ENCODE assay signal across 14 cellular contexts in the genomic region with DNA sequence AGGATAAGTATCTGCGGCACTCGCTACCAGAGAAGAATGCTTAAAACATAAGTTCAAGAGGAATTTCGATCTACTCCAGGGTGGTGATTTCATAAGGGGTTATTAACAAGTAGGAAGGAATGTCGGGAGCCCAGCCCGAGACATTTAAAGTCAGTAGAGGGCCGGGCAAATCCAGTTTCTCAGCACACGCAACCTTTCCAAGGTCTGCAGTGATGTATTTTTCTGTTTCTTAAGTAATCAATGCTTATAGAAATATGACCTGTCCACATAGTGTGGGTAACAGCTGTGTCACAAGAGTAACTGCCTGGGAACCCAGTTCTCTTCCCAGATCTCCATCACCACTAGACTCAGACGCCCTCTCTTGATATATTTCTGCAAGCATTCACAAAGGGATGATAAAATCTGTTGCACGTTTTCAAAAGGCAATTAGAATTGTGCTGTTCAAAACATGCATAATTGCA.
DNase-seq lines count a peak whose midpoint lies in the region; ATAC-seq and TF ChIP-seq lines count a peak whose summit lies in the region.
"Had no signal": no experiment of that assay in that cellular context is flagged by ENCODE, and none has a peak within 500 bp of the region (broad histone marks: within the 10 kb centered on the region; RNA-seq: fewer than 3 reads in every experiment).

No MANE protein-coding gene starts in this region.

- ATAC-seq in GM21360 (IDR thresholded peaks at IDR 0.05; ENCODE audit: unreplicated experiment) = no peak
- no peak for ATAC-seq in activated CD8-positive, alpha-beta T cell treated with anti-CD3 and anti-CD28 coated beads, Interleukin-2, amount 10 ng/mL, durations not matched to agents 7 days and 5 days

- H3K4me3 Mint-ChIP-seq in MCF 10A (ENCODE audit: unreplicated experiment) (peak overlapping the region; percentile 64), mesothelial cell of epicardium (peak overlapping the region; percentile 16)
- no peak overlapping the region for H3K4me3 Mint-ChIP-seq in activated CD8-positive, alpha-beta T cell treated with anti-CD3 and anti-CD28 coated beads, Interleukin-2, amount 10 ng/mL, durations not matched to agents 7 days and 5 days

- TF ChIP-seq CTCF in MCF 10A (IDR thresholded peaks at IDR 0.05; ENCODE audit: unreplicated experiment) (no peak), breast epithelium (IDR thresholded peaks at IDR 0.05) (no peak), choroid plexus epithelial cell (conservative IDR thresholded peaks at IDR 0.05; ENCODE audit: low read depth, low read length) (no peak), mesothelial cell of epicardium (IDR thresholded peaks at IDR 0.05; ENCODE audit: unreplicated experiment) (no peak)

- no peaks in the 10 kb centered on the region for H3K36me3 ChIP-seq in breast epithelium

- POLR2A ChIA-PET in MCF 10A (lab: Yijun Ruan, JAX) = interaction anchor here (0.8 to 4.1 kb wide), 22 partner anchors 8 to 948 kb away, joined by 3 to 41 read pairs (median 5); no protein-coding TSS in a partner anchor
- POLR2A ChIA-PET in activated CD8-positive, alpha-beta T cell treated with anti-CD3 and anti-CD28 coated beads, Interleukin-2, amount 10 ng/mL, durations not matched to agents 7 days and 5 days (lab: Charles Lee) = no interaction called here

- no peak overlapping the region for H3K4me3 ChIP-seq in breast epithelium
- H3K4me3 ChIP-seq in choroid plexus epithelial cell (ENCODE audit: low read depth, low read length) = no peak overlapping the region

- peaks cover 57% of the 10 kb centered on the region for H3K4me1 Mint-ChIP-seq in MCF 10A (ENCODE audit: insufficient read depth, unreplicated experiment)
- peaks cover 47% of the 10 kb centered on the region for H3K4me1 Mint-ChIP-seq in mesothelial cell of epicardium
- H3K4me1 Mint-ChIP-seq in activated CD8-positive, alpha-beta T cell treated with anti-CD3 and anti-CD28 coated beads, Interleukin-2, amount 10 ng/mL, durations not matched to agents 7 days and 5 days (ENCODE audit: low read depth) = no peaks in the 10 kb centered on the region

- H3K27ac Mint-ChIP-seq in MCF 10A (ENCODE audit: low read depth, unreplicated experiment) (peak overlapping the region; percentile 95), mesothelial cell of epicardium (peak overlapping the region; percentile 91)
- no peak overlapping the region for H3K27ac Mint-ChIP-seq in activated CD8-positive, alpha-beta T cell treated with anti-CD3 and anti-CD28 coated beads, Interleukin-2, amount 10 ng/mL, durations not matched to agents 7 days and 5 days

- DNase-seq in MCF 10A (ENCODE audit: unreplicated experiment) (peak; percentile 83), breast epithelium (ENCODE audit: low spot score in 2 of 2) (no peak), choroid plexus epithelial cell (ENCODE audit: low read depth) (peak; percentile 58), mesothelial cell of epicardium (ENCODE audit: low spot score in 2 of 2, unreplicated experiment in 2 of 2) (no peak), NCI-H1930 (lab: John Stamatoyannopoulos, UW) (no peak), DMS53 treated with DMSO at 0.1 percent for 48 hours (lab: John Stamatoyannopoulos, UW; ENCODE audit: unreplicated experiment) (no peak)
- DNase-seq in activated CD8-positive, alpha-beta T cell treated with anti-CD3 and anti-CD28 coated beads, Interleukin-2, amount 10 ng/mL, durations not matched to agents 7 days and 5 days = no peak
- DNase-seq: activated CD4-positive, alpha-beta T cell treated with anti-CD3 and anti-CD28 coated beads for 4 hours; activated naive CD4-positive, alpha-beta T cell treated with Interleukin-2 at 50 U/mL for 16 hours; effector CD8-positive, alpha-beta T cell; GDM1; KBM-7; NCI-H2171 treated with DMSO at 0.1 percent for 48 hours had no signal

- BruUV-seq in MCF 10A (replicated peaks; lab: Mats Ljungman, UMichigan) = no TSS peak

- peaks cover 11% of the 10 kb centered on the region for H3K36me3 Mint-ChIP-seq in MCF 10A (ENCODE audit: insufficient read depth, unreplicated experiment)
- H3K36me3 Mint-ChIP-seq in mesothelial cell of epicardium = no peaks in the 10 kb centered on the region
- no peaks in the 10 kb centered on the region for H3K36me3 Mint-ChIP-seq in activated CD8-positive, alpha-beta T cell treated with anti-CD3 and anti-CD28 coated beads, Interleukin-2, amount 10 ng/mL, durations not matched to agents 7 days and 5 days (ENCODE audit: low read depth)

- intact Hi-C loops in MCF 10A (cut with micrococcal nuclease) = no loop called here
- intact Hi-C loops in breast epithelium (cut with DNase I; ENCODE audit: low total_unique reads) = no loop called here

- no peaks in the 10 kb centered on the region for H3K9me3 ChIP-seq in breast epithelium

- H3K9me3 Mint-ChIP-seq in MCF 10A (ENCODE audit: unreplicated experiment) = no peaks in the 10 kb centered on the region
- no peaks in the 10 kb centered on the region for H3K9me3 Mint-ChIP-seq in mesothelial cell of epicardium
- no peaks in the 10 kb centered on the region for H3K9me3 Mint-ChIP-seq in activated CD8-positive, alpha-beta T cell treated with anti-CD3 and anti-CD28 coated beads, Interleukin-2, amount 10 ng/mL, durations not matched to agents 7 days and 5 days (ENCODE audit: insufficient read depth)

- no peak for TF ChIP-seq POLR2A in breast epithelium (IDR thresholded peaks at IDR 0.05)

- no peaks in the 10 kb centered on the region for H3K27me3 ChIP-seq in breast epithelium

- CTCF ChIA-PET in MCF 10A (lab: Yijun Ruan, JAX) = interaction anchor here (0.5 to 2.1 kb wide), 15 partner anchors 8 to 955 kb away, joined by 3 to 7 read pairs (median 3); no protein-coding TSS in a partner anchor
- CTCF ChIA-PET in activated CD8-positive, alpha-beta T cell treated with anti-CD3 and anti-CD28 coated beads, Interleukin-2, amount 10 ng/mL, durations not matched to agents 7 days and 5 days (lab: Charles Lee) = no interaction called here

- no peaks in the 10 kb centered on the region for H3K4me1 ChIP-seq in breast epithelium

- H3K27me3 Mint-ChIP-seq in MCF 10A (ENCODE audit: insufficient read depth, unreplicated experiment) = no peaks in the 10 kb centered on the region
- H3K27me3 Mint-ChIP-seq in mesothelial cell of epicardium (ENCODE audit: low read depth) = peaks cover 1% of the 10 kb centered on the region
- H3K27me3 Mint-ChIP-seq in activated CD8-positive, alpha-beta T cell treated with anti-CD3 and anti-CD28 coated beads, Interleukin-2, amount 10 ng/mL, durations not matched to agents 7 days and 5 days (ENCODE audit: low read depth) = peaks cover 4% of the 10 kb centered on the region

- peak overlapping the region in 1 of 2 donors; percentile 19 for H3K27ac ChIP-seq in breast epithelium

Comparison
In these comparisons a context has a peak if more than half of its experiments do, and no peak if none do; other contexts are left out.
1. DNase-seq: peak in MCF 10A (single experiment) and choroid plexus epithelial cell (single experiment); none in breast epithelium (0 of 2), mesothelial cell of epicardium (0 of 2), activated CD8-positive, alpha-beta T cell treated with anti-CD3 and anti-CD28 coated beads, Interleukin-2, amount 10 ng/mL, durations not matched to agents 7 days and 5 days (single experiment), NCI-H1930 (0 of 2) and DMS53 treated with DMSO at 0.1 percent for 48 hours (single experiment).